ENCODE assay signal across 19 cellular contexts in the genomic region with DNA sequence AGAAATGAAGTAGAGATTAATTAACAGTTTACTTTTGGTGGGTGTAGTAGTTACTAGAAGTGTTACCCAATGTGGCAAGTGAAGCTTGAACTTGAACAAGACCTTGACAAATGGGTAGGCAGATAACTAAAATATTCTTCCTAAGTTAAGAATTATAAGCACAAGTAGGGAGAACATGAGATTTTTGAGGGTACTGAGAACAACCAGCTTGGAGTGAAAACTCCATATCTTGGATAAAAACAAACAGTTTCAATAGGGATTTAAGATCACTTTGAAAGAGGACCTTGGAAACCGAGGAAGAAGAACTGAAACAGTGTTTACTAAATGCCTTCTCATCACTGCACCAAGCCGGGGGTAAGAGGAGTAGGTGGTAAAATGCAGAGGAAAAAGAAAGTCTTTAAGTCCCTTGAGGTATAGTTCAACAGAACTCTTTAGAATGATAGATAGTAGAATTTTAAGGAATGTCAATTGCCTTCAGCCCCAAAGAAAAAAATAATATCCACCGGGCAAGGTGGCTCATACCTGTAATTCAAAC.
A peak's percentile ranks its signal among the peaks of the same experiment; 100 is the strongest.
DNase-seq lines count a peak whose midpoint lies in the region; ATAC-seq and TF ChIP-seq lines count a peak whose summit lies in the region.
"Had no signal": no experiment of that assay in that cellular context is flagged by ENCODE, and none has a peak within 500 bp of the region (broad histone marks: within the 10 kb centered on the region; RNA-seq: fewer than 3 reads in every experiment).

No MANE protein-coding gene starts in this region.

- intact Hi-C loops in IMR-90 (cut with micrococcal nuclease), result no loop called here
- intact Hi-C loops in left lung (cut with DNase I), result no loop called here

- no peak overlapping the region for H4K5ac ChIP-seq in IMR-90 (ENCODE audit: low read depth, low read length)

- H2BK15ac ChIP-seq in IMR-90 (ENCODE audit: low read depth, low read length), result no peak overlapping the region

- H3K79me2 ChIP-seq in smooth muscle cell (ENCODE audit: low read depth), result no peaks in the 10 kb centered on the region

- no peaks in the 10 kb centered on the region for H3K27me3 Mint-ChIP-seq in activated CD8-positive, alpha-beta memory T cell treated with anti-CD3 and anti-CD28 coated beads, Interleukin-2, amount 10 ng/mL, durations not matched to agents 7 days and 5 days
- H3K27me3 Mint-ChIP-seq: CD8-positive, alpha-beta memory T cell; IgD-negative memory B cell had no signal

- peak overlapping the region; percentile 2; the same call in 1 of the 2 replicates for H2BK20ac ChIP-seq in IMR-90 (ENCODE audit: low read depth, low read length)

- ATAC-seq in GM18505 (IDR thresholded peaks at IDR 0.05; ENCODE audit: unreplicated experiment) (peak; percentile 52), GM21367 (IDR thresholded peaks at IDR 0.05; ENCODE audit: unreplicated experiment) (peak; percentile 50), IMR-90 (ENCODE audit: low read depth) (no peak), left lung (no peak)
- ATAC-seq in activated CD8-positive, alpha-beta memory T cell treated with anti-CD3 and anti-CD28 coated beads, Interleukin-2, amount 10 ng/mL, durations not matched to agents 7 days and 5 days, result no peak
- ATAC-seq: GM23338 had no signal

- dilution Hi-C loops in IMR-90 (cut with HindIII; ENCODE audit: low sequenced_read_pairs, unreplicated experiment), result no loop called here

- no CpG with 5 or more reads among the region's 3 CpGs for WGBS in IMR-90 (ENCODE audit: extremely low coverage in 2 of 2, insufficient read length in 1 of 2), 2 experiments
- 93% methylated on average over 3 of the region's 3 CpGs for WGBS in smooth muscle cell (ENCODE audit: low lambda C conversion rate)

- H2AFZ ChIP-seq in IMR-90 (replicated peaks; ENCODE audit: low read length, poor library complexity), result no peak overlapping the region
- no peak overlapping the region for H2AFZ ChIP-seq in smooth muscle cell (ENCODE audit: low read depth)
- H2AFZ ChIP-seq: GM23338 had no signal

- TF ChIP-seq CTCF in IMR-90 (conservative IDR thresholded peaks at IDR 0.05; ENCODE audit: low read depth, low read length) (no peak), left lung (IDR thresholded peaks at IDR 0.05) (no peak), smooth muscle cell (IDR thresholded peaks at IDR 0.05; ENCODE audit: borderline replicate concordance, insufficient read depth, poor library complexity, severe bottlenecking) (no peak), Peyer's patch (IDR thresholded peaks at IDR 0.05) (no peak)

- no peaks in the 10 kb centered on the region for H3F3A ChIP-seq in smooth muscle cell (ENCODE audit: low read depth)

- H2BK5ac ChIP-seq in IMR-90 (ENCODE audit: low read depth, low read length, poor library complexity, severe bottlenecking), result no peak overlapping the region

- POLR2A ChIA-PET in IMR-90 (lab: Charles Lee; ENCODE audit: unreplicated experiment), result no interaction called here

- H3K4ac ChIP-seq in IMR-90 (ENCODE audit: low read depth, low read length), result no peak overlapping the region

- no peak overlapping the region for H2AK5ac ChIP-seq in IMR-90 (ENCODE audit: low read depth, low read length)

- H3K36me3 Mint-ChIP-seq in activated CD8-positive, alpha-beta memory T cell treated with anti-CD3 and anti-CD28 coated beads, Interleukin-2, amount 10 ng/mL, durations not matched to agents 7 days and 5 days, result no peaks in the 10 kb centered on the region
- H3K36me3 Mint-ChIP-seq: CD8-positive, alpha-beta memory T cell; IgD-negative memory B cell had no signal

- no peaks in the 10 kb centered on the region for H3K9me1 ChIP-seq in IMR-90 (ENCODE audit: insufficient read depth, low read length)

- H3K27ac Mint-ChIP-seq in activated CD8-positive, alpha-beta memory T cell treated with anti-CD3 and anti-CD28 coated beads, Interleukin-2, amount 10 ng/mL, durations not matched to agents 7 days and 5 days, result no peak overlapping the region
- H3K27ac Mint-ChIP-seq: CD8-positive, alpha-beta memory T cell; GM23338; IgD-negative memory B cell had no signal

- no peaks in the 10 kb centered on the region; the same call in none of the 2 replicates for H3K4me1 ChIP-seq in IMR-90 (ENCODE audit: control insufficient read depth, insufficient read depth, low read length)
- H3K4me1 ChIP-seq in left lung, result no peaks in the 10 kb centered on the region
- no peaks in the 10 kb centered on the region for H3K4me1 ChIP-seq in smooth muscle cell (ENCODE audit: low read depth)
- H3K4me1 ChIP-seq in Peyer's patch, result no peaks in the 10 kb centered on the region
- H3K4me1 ChIP-seq: Caco-2 had no signal

- in situ Hi-C loops in IMR-90 (cut with MboI; ENCODE audit: low sequenced_read_pairs), result no loop called here

- H3K23ac ChIP-seq in IMR-90 (ENCODE audit: low read depth, low read length), result no peak overlapping the region

- no peaks in the 10 kb centered on the region for H3K36me3 ChIP-seq in IMR-90 (ENCODE audit: control insufficient read depth, insufficient read depth, low read length)
- H3K36me3 ChIP-seq in left lung, result no peaks in the 10 kb centered on the region
- H3K36me3 ChIP-seq in smooth muscle cell (ENCODE audit: low read depth), result no peaks in the 10 kb centered on the region
- no peaks in the 10 kb centered on the region for H3K36me3 ChIP-seq in Peyer's patch
- H3K36me3 ChIP-seq: BLaER1 had no signal

- BruUV-seq in IMR-90 (replicated peaks; lab: Mats Ljungman, UMichigan), result no TSS peak

- no peak overlapping the region for H2BK120ac ChIP-seq in IMR-90 (ENCODE audit: low read depth, low read length)

- H3K9me3 Mint-ChIP-seq in activated CD8-positive, alpha-beta memory T cell treated with anti-CD3 and anti-CD28 coated beads, Interleukin-2, amount 10 ng/mL, durations not matched to agents 7 days and 5 days (ENCODE audit: low read depth), result peaks cover 5% of the 10 kb centered on the region
- H3K9me3 Mint-ChIP-seq: GM23338 had no signal

- H3K4me2 ChIP-seq in IMR-90 (ENCODE audit: low read depth, low read length), result no peak overlapping the region
- H3K4me2 ChIP-seq in smooth muscle cell, result no peak overlapping the region
- H3K4me2 ChIP-seq: GM23338 had no signal

- H3K27ac ChIP-seq in IMR-90 (ENCODE audit: insufficient read depth, low read length) (no peak overlapping the region), left lung (no peak overlapping the region), smooth muscle cell (ENCODE audit: low read depth) (no peak overlapping the region), Peyer's patch (no peak overlapping the region)
- H3K27ac ChIP-seq: BLaER1 had no signal

- no peak overlapping the region for H2AK9ac ChIP-seq in IMR-90 (replicated peaks; ENCODE audit: low read depth, low read length, poor library complexity)

- H4K20me1 ChIP-seq in IMR-90 (ENCODE audit: insufficient read depth, low read length) (no peaks in the 10 kb centered on the region), smooth muscle cell (ENCODE audit: low read depth) (no peaks in the 10 kb centered on the region)
- H4K20me1 ChIP-seq: BLaER1 had no signal

- H3K9me3 ChIP-seq in IMR-90 (ENCODE audit: control insufficient read depth, insufficient read depth, low read length), result no peaks in the 10 kb centered on the region
- H3K9me3 ChIP-seq in left lung, result peaks cover 0 to 3% of the 10 kb centered on the region in 2 donors
- H3K9me3 ChIP-seq in smooth muscle cell (replicated peaks; ENCODE audit: low read depth), result no peaks in the 10 kb centered on the region
- H3K9me3 ChIP-seq in Peyer's patch, result no peaks in the 10 kb centered on the region
- H3K9me3 ChIP-seq: BLaER1, Caco-2 had no signal

- no peak overlapping the region for H3K56ac ChIP-seq in IMR-90 (ENCODE audit: extremely low read depth, insufficient read depth, low read length)

- no peak overlapping the region for H3K14ac ChIP-seq in IMR-90 (replicated peaks; ENCODE audit: low read depth, low read length)

- H4K8ac ChIP-seq in IMR-90 (ENCODE audit: low read depth in 2 of 2, low read length in 2 of 2), result no peak overlapping the region

- TF ChIP-seq POLR2A in GM18505 (IDR thresholded peaks at IDR 0.05; ENCODE audit: borderline replicate concordance, extremely low read depth, insufficient read depth, insufficient read length) (no peak), IMR-90 (IDR thresholded peaks at IDR 0.05; ENCODE audit: low read depth, low read length) (no peak), Peyer's patch (IDR thresholded peaks at IDR 0.05) (no peak)

- CTCF ChIA-PET in IMR-90 (lab: Yijun Ruan, JAX), result interaction anchor here (1.3 kb wide), 1 partner anchor 9 kb away, joined by 4 read pairs; no protein-coding TSS in a partner anchor
- CTCF ChIA-PET in activated CD8-positive, alpha-beta memory T cell treated with anti-CD3 and anti-CD28 coated beads, Interleukin-2, amount 10 ng/mL, durations not matched to agents 7 days and 5 days (lab: Charles Lee), result no interaction called here

- H3K79me1 ChIP-seq in IMR-90 (ENCODE audit: low read depth in 1 of 2, low read length in 2 of 2), result no peaks in the 10 kb centered on the region

- H3K4me3 Mint-ChIP-seq in activated CD8-positive, alpha-beta memory T cell treated with anti-CD3 and anti-CD28 coated beads, Interleukin-2, amount 10 ng/mL, durations not matched to agents 7 days and 5 days, result no peak overlapping the region
- H3K4me3 Mint-ChIP-seq: CD8-positive, alpha-beta memory T cell; GM23338; IgD-negative memory B cell had no signal

- H3K4me3 ChIP-seq in IMR-90 (ENCODE audit: insufficient read depth, low read depth, low read length) (no peak overlapping the region), left lung (no peak overlapping the region), smooth muscle cell (no peak overlapping the region), Peyer's patch (no peak overlapping the region)
- H3K4me3 ChIP-seq: BLaER1, GM23338 had no signal

- H3K9ac ChIP-seq in IMR-90 (ENCODE audit: low read depth, low read length) (no peak overlapping the region), smooth muscle cell (ENCODE audit: low read depth) (no peak overlapping the region)
- H3K9ac ChIP-seq: BLaER1 had no signal

- H3K4me1 Mint-ChIP-seq in activated CD8-positive, alpha-beta memory T cell treated with anti-CD3 and anti-CD28 coated beads, Interleukin-2, amount 10 ng/mL, durations not matched to agents 7 days and 5 days, result no peaks in the 10 kb centered on the region
- H3K4me1 Mint-ChIP-seq: CD8-positive, alpha-beta memory T cell; GM23338; IgD-negative memory B cell had no signal

- no peak for TF ChIP-seq RAD21 in IMR-90 (IDR thresholded peaks at IDR 0.05; ENCODE audit: low read length)

- DNase-seq in IMR-90 (no peak), RPMI8226 (peak; percentile 24), left lung (no peak), smooth muscle cell (lab: John Stamatoyannopoulos, UW; ENCODE audit: unreplicated experiment) (no peak), Peyer's patch (no peak)
- no peak for DNase-seq in activated CD8-positive, alpha-beta memory T cell treated with anti-CD3 and anti-CD28 coated beads, Interleukin-2, amount 10 ng/mL, durations not matched to agents 7 days and 5 days
- DNase-seq: 8988T; AML-193; Caco-2; CD8-positive, alpha-beta memory T cell; DND-41; GDM1; H7; KG1 had no signal

- H3K27me3 ChIP-seq in IMR-90 (ENCODE audit: control insufficient read depth, insufficient read depth, low read length) (no peaks in the 10 kb centered on the region), left lung (no peaks in the 10 kb centered on the region), smooth muscle cell (ENCODE audit: low read depth) (no peaks in the 10 kb centered on the region), Peyer's patch (no peaks in the 10 kb centered on the region)
- H3K27me3 ChIP-seq: BLaER1 had no signal

- peak overlapping the region; percentile 17; the same call in 1 of the 2 replicates for H4K91ac ChIP-seq in IMR-90 (ENCODE audit: insufficient read depth, low read depth, low read length)

- H3K18ac ChIP-seq in IMR-90 (ENCODE audit: low read depth, low read length), result no peak overlapping the region

Comparison
In these comparisons a context has a peak if more than half of its experiments do, and no peak if none do; other contexts are left out.
1. ATAC-seq: peak in GM18505 (single experiment) and GM21367 (single experiment); none in IMR-90 (single experiment), left lung (single experiment) and activated CD8-positive, alpha-beta memory T cell treated with anti-CD3 and anti-CD28 coated beads, Interleukin-2, amount 10 ng/mL, durations not matched to agents 7 days and 5 days (single experiment).